14 cellular contexts compared by ENCODE assay signal in the genomic region with DNA sequence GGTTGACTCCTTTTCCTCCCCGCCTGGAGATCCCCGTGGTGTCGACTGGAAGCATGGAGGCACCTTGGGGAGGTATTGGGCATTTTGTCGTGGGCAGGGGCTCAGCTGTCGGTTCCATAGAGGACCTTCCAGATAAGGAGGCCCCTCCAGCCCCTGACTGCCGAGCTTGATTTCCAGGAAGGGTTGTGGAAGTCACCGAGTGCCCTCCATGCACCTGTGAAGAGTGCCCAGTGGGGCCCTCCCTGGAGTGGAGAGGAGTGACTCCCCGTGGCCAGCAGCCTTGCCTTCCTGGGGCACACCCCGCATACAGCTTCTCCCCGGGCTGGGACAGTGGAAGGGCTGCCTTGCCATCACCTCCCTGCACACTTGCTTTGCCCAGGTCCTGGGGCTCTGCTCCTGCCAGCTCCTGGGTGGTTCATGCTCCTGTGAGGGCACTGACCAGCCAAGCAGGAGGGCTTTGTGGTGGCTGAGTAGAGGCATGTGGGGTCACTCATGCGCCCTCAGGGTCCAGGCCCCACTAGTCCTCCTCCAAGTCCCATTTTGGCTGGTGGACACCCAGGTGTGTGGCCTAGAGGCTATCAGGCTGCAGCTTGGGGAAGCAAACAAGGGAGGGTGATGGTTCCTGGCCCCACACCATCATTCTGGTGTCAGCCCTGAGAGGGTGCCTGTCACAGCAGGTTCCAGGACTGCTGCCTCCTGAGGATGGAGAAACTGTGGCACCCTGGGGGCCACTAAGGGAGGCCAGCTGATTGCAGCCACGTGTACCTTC.
DNase-seq lines count a peak whose midpoint lies in the region; ATAC-seq and TF ChIP-seq lines count a peak whose summit lies in the region.
"Had no signal": no experiment of that assay in that cellular context is flagged by ENCODE, and none has a peak within 500 bp of the region (broad histone marks: within the 10 kb centered on the region; RNA-seq: fewer than 3 reads in every experiment).

No MANE protein-coding gene starts in this region.

- no peak overlapping the region for H3K27ac Mint-ChIP-seq in osteocyte (ENCODE audit: unreplicated experiment)

- peaks cover 51% of the 10 kb centered on the region for H3K4me1 ChIP-seq in BLaER1

- H4K20me1 ChIP-seq in BLaER1 = no peaks in the 10 kb centered on the region

- no peak overlapping the region for H3K4me3 ChIP-seq in BLaER1

- no peaks in the 10 kb centered on the region for H3K36me3 Mint-ChIP-seq in osteocyte (ENCODE audit: unreplicated experiment)

- H3K9me3 Mint-ChIP-seq in osteocyte (ENCODE audit: unreplicated experiment) = no peaks in the 10 kb centered on the region

- peak; percentile 1 for DNase-seq in activated CD4-positive, alpha-beta T cell treated with anti-CD3 and anti-CD28 coated beads for 48 hours
- no peak for DNase-seq in activated CD4-positive, alpha-beta T cell treated with anti-CD3 and anti-CD28 coated beads, Interleukin-2, amount 50 U/mL, for 48 hours
- DNase-seq in iPS-NIHi7 (ENCODE audit: extremely low spot score) (peak; percentile 7), osteocyte (ENCODE audit: extremely low spot score, unreplicated experiment) (peak; percentile 80), hypothalamus (lab: John Stamatoyannopoulos, UW) (no peak)
- DNase-seq: AML-193, Caco-2, HCEC 1CT, NCI-H1105, NCI-H2081 had no signal

- no peak for TF ChIP-seq CTCF in osteocyte (IDR thresholded peaks at IDR 0.05)

- H3K4me3 Mint-ChIP-seq in osteocyte (ENCODE audit: unreplicated experiment) = no peak overlapping the region

- no peaks in the 10 kb centered on the region for H3K9me3 ChIP-seq in BLaER1
- H3K9me3 ChIP-seq: Caco-2 had no signal

- H3K27me3 ChIP-seq in BLaER1 = no peaks in the 10 kb centered on the region

- ATAC-seq in GM21825 (IDR thresholded peaks at IDR 0.05; ENCODE audit: unreplicated experiment) (no peak), HG02678 (IDR thresholded peaks at IDR 0.05; ENCODE audit: unreplicated experiment) (no peak)

- H3K9ac ChIP-seq in BLaER1 = no peak overlapping the region

- H3K4me1 Mint-ChIP-seq in osteocyte (ENCODE audit: unreplicated experiment) = peaks cover 9% of the 10 kb centered on the region

- peak overlapping the region; percentile 30; the same call in 1 of the 2 replicates for H3K27ac ChIP-seq in BLaER1
- H3K27ac ChIP-seq: 22Rv1 had no signal

- H3K36me3 ChIP-seq in BLaER1 = peaks cover 13% of the 10 kb centered on the region

- H3K4me2 ChIP-seq in BLaER1 = peak overlapping the region; percentile 50

- H3K27me3 Mint-ChIP-seq in osteocyte (ENCODE audit: unreplicated experiment) = peaks cover 20% of the 10 kb centered on the region

Comparison
In these comparisons a context has a peak if more than half of its experiments do, and no peak if none do; other contexts are left out.
1. DNase-seq: peak in activated CD4-positive, alpha-beta T cell treated with anti-CD3 and anti-CD28 coated beads for 48 hours (single experiment), iPS-NIHi7 (single experiment) and osteocyte (single experiment); none in activated CD4-positive, alpha-beta T cell treated with anti-CD3 and anti-CD28 coated beads, Interleukin-2, amount 50 U/mL, for 48 hours (0 of 2) and hypothalamus (0 of 51).